Comparison of ENCODE assay signal across 8 cellular contexts in genomic region chr3:16311960-16312451, GRCh38. TPM values are rescaled to one million over a fixed set of nuclear protein-coding genes. Genes with fewer than 3 reads are reported as not detected.
DNase-seq lines count a peak whose midpoint lies in the region; ATAC-seq, FAIRE-seq and TF ChIP-seq lines count a peak whose summit lies in the region.

No MANE protein-coding gene starts in this region.

- H3K27me3 ChIP-seq in small intestine (ENCODE audit: control insufficient read depth in 2 of 2, insufficient read depth in 2 of 2, low read length in 2 of 2): no peaks in the 10 kb centered on the region

- H3K27ac ChIP-seq in OCI-LY7 (ENCODE audit: low read depth, low read length, poor library complexity, severe bottlenecking) (no peak overlapping the region), small intestine (ENCODE audit: low read depth in 1 of 2, low read length in 1 of 2) (peak overlapping the region; percentile 77 to 93)

- no peak overlapping the region for H2AFZ ChIP-seq in OCI-LY7 (ENCODE audit: low read length)

- H3K9me3 ChIP-seq in OCI-LY7 (ENCODE audit: low read length) (no peaks in the 10 kb centered on the region), small intestine (ENCODE audit: control insufficient read depth, low read depth) (no peaks in the 10 kb centered on the region)

- H3K36me3 ChIP-seq in OCI-LY7 (ENCODE audit: insufficient read depth, low read length) (peaks cover 88% of the 10 kb centered on the region), small intestine (ENCODE audit: control insufficient read depth in 2 of 2, insufficient read depth in 2 of 2, low read length in 2 of 2) (peaks cover 4 to 5% of the 10 kb centered on the region in 2 donors)

- H3K4me2 ChIP-seq in OCI-LY7 (ENCODE audit: low read length): no peak overlapping the region

- intact Hi-C loops in OCI-LY7 (cut with micrococcal nuclease; ENCODE audit: unreplicated experiment): no loop called here

- H4K20me1 ChIP-seq in OCI-LY7 (ENCODE audit: insufficient read depth, low read length): no peaks in the 10 kb centered on the region

- H3K4me1 Mint-ChIP-seq in central memory CD8-positive, alpha-beta T cell: peaks cover 73% of the 10 kb centered on the region

- FAIRE-seq in GM18507 (lab: Jason Lieb, UNC) (peak; percentile 73), small intestine (lab: Jason Lieb, UNC) (no peak)

- no peaks in the 10 kb centered on the region for H3K9me3 Mint-ChIP-seq in central memory CD8-positive, alpha-beta T cell

- 42 to 59% (median 42%) methylated on average over 6 of the region's 6 CpGs for WGBS in small intestine, 3 donors

- H3K4me1 ChIP-seq in OCI-LY7 (ENCODE audit: insufficient read depth, low read length, poor library complexity, severe bottlenecking) (peaks cover 5% of the 10 kb centered on the region), small intestine (ENCODE audit: control insufficient read depth in 2 of 2, insufficient read depth in 1 of 2, low read depth in 1 of 2, low read length in 1 of 2) (peaks cover 0 to 11% of the 10 kb centered on the region in 2 donors)

- H3K27ac Mint-ChIP-seq in central memory CD8-positive, alpha-beta T cell (ENCODE audit: low read depth): peak overlapping the region; percentile 92

- BruUV-seq in OCI-LY7 (replicated peaks; lab: Mats Ljungman, UMichigan): no TSS peak

- ATAC-seq in HG02642 (IDR thresholded peaks at IDR 0.05; ENCODE audit: poor library complexity, unreplicated experiment): peak; percentile 61
- peak; percentile 75 for ATAC-seq in central memory CD8-positive, alpha-beta T cell (replicated peaks; ENCODE audit: extremely low read depth, poor library complexity, severe bottlenecking)

- TF ChIP-seq CTCF in OCI-LY7 (conservative IDR thresholded peaks at IDR 0.05; ENCODE audit: low read length): no peak

- H3K27me3 Mint-ChIP-seq in central memory CD8-positive, alpha-beta T cell: no peaks in the 10 kb centered on the region

- no peaks in the 10 kb centered on the region for H3K79me2 ChIP-seq in OCI-LY7 (ENCODE audit: insufficient read depth, low read depth, low read length)

- H3K4me3 Mint-ChIP-seq in central memory CD8-positive, alpha-beta T cell: peak overlapping the region; percentile 74

- POLR2A ChIA-PET in OCI-LY7 (lab: Charles Lee): no interaction called here

- no peak for DNase-seq in GM18507 (ENCODE audit: extremely low spot score, insufficient read length, low read depth)
- peak; percentile 28 for DNase-seq in OCI-LY7 (ENCODE audit: low spot score)
- peak; percentile 29 to 55 for DNase-seq in central memory CD8-positive, alpha-beta T cell (ENCODE audit: low spot score in 2 of 2)
- peak; percentile 58 for DNase-seq in small intestine
- DNase-seq in NCI-H1436 treated with DMSO at 0.1 percent for 48 hours (lab: John Stamatoyannopoulos, UW): no peak
- no peak for DNase-seq in NCI-H345 (lab: John Stamatoyannopoulos, UW)
- no peak for DNase-seq in NOMO-1 treated with dmso at 0.1 percent for 144 hours (lab: John Stamatoyannopoulos, UW; ENCODE audit: unreplicated experiment)

- H3K9me2 ChIP-seq in OCI-LY7 (ENCODE audit: insufficient read depth, low read length): no peaks in the 10 kb centered on the region

- CTCF ChIA-PET in OCI-LY7 (lab: Charles Lee; ENCODE audit: unreplicated experiment): no interaction called here

- H3K36me3 Mint-ChIP-seq in central memory CD8-positive, alpha-beta T cell (ENCODE audit: insufficient read depth): peaks cover 41% of the 10 kb centered on the region

- no peak overlapping the region for H3K4me3 ChIP-seq in OCI-LY7 (ENCODE audit: low read depth, low read length, poor library complexity, severe bottlenecking)
- no peak overlapping the region for H3K4me3 ChIP-seq in small intestine (ENCODE audit: low read depth in 1 of 2, low read length in 2 of 2)

RNA-seq across cellular contexts. Expression of gene OXNAD1, which starts 47.0 kb away (rescaled TPM):
- total RNA-seq in OCI-LY7 (2014; rRNA removed; shearing (Covaris generic)): 16.6 and 18.7 TPM in 2 replicates
- 18.1 and 22.0 TPM in 2 replicates for total RNA-seq in OCI-LY7 (2022)
- 10 to 100 TPM; 15.3 to 28.4 (median 16.5) TPM for polyA plus RNA-seq in small intestine

RNA-seq across cellular contexts. Expression of gene DPH3, which starts 47.3 kb away (rescaled TPM):
- 4.8 and 7.3 TPM in 2 replicates for total RNA-seq in OCI-LY7 (2014; rRNA removed; shearing (Covaris generic))
- 14.4 and 19.0 TPM in 2 replicates for total RNA-seq in OCI-LY7 (2022)
- polyA plus RNA-seq in small intestine: 10 to 100 TPM; 16.6 to 38.0 (median 35.7) TPM

Comparison
In these comparisons a context has a peak if more than half of its experiments do, and no peak if none do; other contexts are left out.
1. DNase-seq: peak in OCI-LY7 (single experiment), central memory CD8-positive, alpha-beta T cell (2 of 2) and small intestine (single experiment); none in GM18507 (single experiment), NCI-H1436 treated with DMSO at 0.1 percent for 48 hours (single experiment), NCI-H345 (single experiment) and NOMO-1 treated with dmso at 0.1 percent for 144 hours (single experiment).